ENCODE assay signal across 20 cellular contexts in the genomic region with DNA sequence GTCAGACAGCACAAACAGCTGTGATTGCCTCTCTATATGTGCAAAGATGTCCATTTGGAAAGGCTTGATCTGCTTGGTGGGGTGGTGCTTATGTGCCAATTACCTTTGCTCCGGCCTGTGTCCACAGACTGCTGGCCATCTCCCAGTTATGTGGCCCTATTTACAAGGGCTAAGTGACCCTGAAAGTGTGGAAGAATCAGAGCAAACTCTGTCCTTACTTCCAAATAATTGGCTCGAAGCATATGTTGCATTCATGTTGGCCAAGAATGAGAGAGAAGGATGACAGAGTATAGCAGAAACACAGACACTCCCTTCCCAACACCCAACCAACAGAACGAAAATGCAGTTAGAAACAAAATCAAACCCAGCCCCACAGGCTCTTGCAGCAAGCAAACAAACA.
DNase-seq lines count a peak whose midpoint lies in the region; ATAC-seq and TF ChIP-seq lines count a peak whose summit lies in the region.
"Had no signal": no experiment of that assay in that cellular context is flagged by ENCODE, and none has a peak within 500 bp of the region (broad histone marks: within the 10 kb centered on the region; RNA-seq: fewer than 3 reads in every experiment).

No MANE protein-coding gene starts in this region.

- no peaks in the 10 kb centered on the region for H3F3A ChIP-seq in GM23338 (replicated peaks; ENCODE audit: low read depth)

- H3K79me2 ChIP-seq in GM23338 (replicated peaks; ENCODE audit: insufficient read depth): no peaks in the 10 kb centered on the region

- no peaks in the 10 kb centered on the region for H3K27me3 Mint-ChIP-seq in GM23338 (ENCODE audit: insufficient read depth, low read depth, poor library complexity)
- peaks cover 4% of the 10 kb centered on the region for H3K27me3 Mint-ChIP-seq in glutamatergic neuron (ENCODE audit: unreplicated experiment)

- TF ChIP-seq CTCF in GM23338 (conservative IDR thresholded peaks at IDR 0.05; ENCODE audit: low read depth in 2 of 2): no peak
- TF ChIP-seq CTCF in glutamatergic neuron (IDR thresholded peaks at IDR 0.05; ENCODE audit: partially characterized antibody, unreplicated experiment): no peak

- no peak overlapping the region for H3K4me3 ChIP-seq in GM23338
- H3K4me3 ChIP-seq: SJCRH30 had no signal

- DNase-seq in Right ventricle myocardium inferior (ENCODE audit: missing footprints) (no peak), left cardiac atrium (no peak), GM23338 (ENCODE audit: low spot score) (no peak), glutamatergic neuron (no peak), substantia nigra (lab: John Stamatoyannopoulos, UW) (no peak), iPS-NIHi11 (ENCODE audit: low spot score) (no peak)
- DNase-seq in stimulated activated effector memory CD8-positive, alpha-beta T cell treated with anti-CD3 and anti-CD28 coated beads, Interleukin-12 subunit alpha, Interleukin-12 subunit beta, amount 100 ng/mL, for 72 hours (ENCODE audit: low spot score in 2 of 2): no peak
- DNase-seq: 8988T; ACHN; Calu3; DND-41; Karpas-422; NCI-H1092 treated with DMSO at 0.1 percent for 48 hours; NCI-H1436 treated with DMSO at 0.1 percent for 48 hours; NCI-H187 treated with DMSO at 0.1 percent for 48 hours; NK-92 treated with Interleukin-12 subunit alpha and Interleukin-12 subunit beta, amount 100 ng/mL, for 24 hours; PC-3; SJCRH30 had no signal

- H3K4me2 ChIP-seq in GM23338: no peak overlapping the region

- no peaks in the 10 kb centered on the region for H3K36me3 ChIP-seq in GM23338 (ENCODE audit: insufficient read depth)
- H3K36me3 ChIP-seq: SJCRH30 had no signal

- H3K4me1 ChIP-seq in GM23338 (ENCODE audit: insufficient read depth): no peaks in the 10 kb centered on the region
- H3K4me1 ChIP-seq: SJCRH30 had no signal

- intact Hi-C loops in Right ventricle myocardium inferior (cut with DNase I): no loop called here
- intact Hi-C loops in left cardiac atrium (cut with DNase I): no loop called here

- peaks cover 9% of the 10 kb centered on the region; the same call in 2 of the 3 replicates for H3K4me1 Mint-ChIP-seq in GM23338
- H3K4me1 Mint-ChIP-seq in glutamatergic neuron (ENCODE audit: low read depth, unreplicated experiment): peaks cover 8% of the 10 kb centered on the region
- H3K4me1 Mint-ChIP-seq in stimulated activated effector memory CD8-positive, alpha-beta T cell treated with anti-CD3 and anti-CD28 coated beads, Interleukin-12 subunit alpha, Interleukin-12 subunit beta, amount 100 ng/mL, for 72 hours: peaks cover 31% of the 10 kb centered on the region

- ATAC-seq in Right ventricle myocardium inferior: peak; percentile 56
- no peak for ATAC-seq in left cardiac atrium
- ATAC-seq in GM23338: no peak
- no peak for ATAC-seq in stimulated activated effector memory CD8-positive, alpha-beta T cell treated with anti-CD3 and anti-CD28 coated beads, Interleukin-12 subunit alpha, Interleukin-12 subunit beta, amount 100 ng/mL, for 72 hours
- no peak for ATAC-seq in HG03025 (IDR thresholded peaks at IDR 0.05; ENCODE audit: low FRiP score, unreplicated experiment)
- ATAC-seq: HCT116, PC-3 had no signal

- H3K9me2 ChIP-seq in GM23338 (ENCODE audit: insufficient read depth): no peaks in the 10 kb centered on the region

- no peaks in the 10 kb centered on the region for H4K20me1 ChIP-seq in GM23338 (replicated peaks; ENCODE audit: insufficient read depth)

- H3K36me3 Mint-ChIP-seq in GM23338 (ENCODE audit: low read depth): no peaks in the 10 kb centered on the region
- H3K36me3 Mint-ChIP-seq in glutamatergic neuron (ENCODE audit: unreplicated experiment): peaks cover 10% of the 10 kb centered on the region
- peaks cover 11% of the 10 kb centered on the region for H3K36me3 Mint-ChIP-seq in stimulated activated effector memory CD8-positive, alpha-beta T cell treated with anti-CD3 and anti-CD28 coated beads, Interleukin-12 subunit alpha, Interleukin-12 subunit beta, amount 100 ng/mL, for 72 hours

- H2AFZ ChIP-seq in GM23338: no peak overlapping the region

- H3K4me3 Mint-ChIP-seq in GM23338 (no peak overlapping the region), glutamatergic neuron (ENCODE audit: unreplicated experiment) (peak overlapping the region; percentile 10)
- no peak overlapping the region for H3K4me3 Mint-ChIP-seq in stimulated activated effector memory CD8-positive, alpha-beta T cell treated with anti-CD3 and anti-CD28 coated beads, Interleukin-12 subunit alpha, Interleukin-12 subunit beta, amount 100 ng/mL, for 72 hours

- H3K27me3 ChIP-seq in GM23338 (ENCODE audit: insufficient read depth): no peaks in the 10 kb centered on the region
- H3K27me3 ChIP-seq: SJCRH30 had no signal

- H3K27ac Mint-ChIP-seq in GM23338 (peak overlapping the region; percentile 12; the same call in 1 of the 2 replicates), glutamatergic neuron (ENCODE audit: unreplicated experiment) (peak overlapping the region; percentile 65)
- H3K27ac Mint-ChIP-seq in stimulated activated effector memory CD8-positive, alpha-beta T cell treated with anti-CD3 and anti-CD28 coated beads, Interleukin-12 subunit alpha, Interleukin-12 subunit beta, amount 100 ng/mL, for 72 hours: peak overlapping the region; percentile 9

- H3K27ac ChIP-seq in GM23338 (ENCODE audit: low read depth) (no peak overlapping the region), substantia nigra (ENCODE audit: low read depth, low read length, poor library complexity, severe bottlenecking) (no peak overlapping the region)
- H3K27ac ChIP-seq: SJCRH30 had no signal

- H3K9me3 Mint-ChIP-seq in GM23338: no peaks in the 10 kb centered on the region
- H3K9me3 Mint-ChIP-seq in glutamatergic neuron (ENCODE audit: unreplicated experiment): no peaks in the 10 kb centered on the region
- no peaks in the 10 kb centered on the region for H3K9me3 Mint-ChIP-seq in stimulated activated effector memory CD8-positive, alpha-beta T cell treated with anti-CD3 and anti-CD28 coated beads, Interleukin-12 subunit alpha, Interleukin-12 subunit beta, amount 100 ng/mL, for 72 hours

TF ChIP-seq in GM23338, 12 proteins besides CTCF, POLR2A, EP300 and RAD21 (continues in another document):
- TF ChIP-seq, protein P1, sequence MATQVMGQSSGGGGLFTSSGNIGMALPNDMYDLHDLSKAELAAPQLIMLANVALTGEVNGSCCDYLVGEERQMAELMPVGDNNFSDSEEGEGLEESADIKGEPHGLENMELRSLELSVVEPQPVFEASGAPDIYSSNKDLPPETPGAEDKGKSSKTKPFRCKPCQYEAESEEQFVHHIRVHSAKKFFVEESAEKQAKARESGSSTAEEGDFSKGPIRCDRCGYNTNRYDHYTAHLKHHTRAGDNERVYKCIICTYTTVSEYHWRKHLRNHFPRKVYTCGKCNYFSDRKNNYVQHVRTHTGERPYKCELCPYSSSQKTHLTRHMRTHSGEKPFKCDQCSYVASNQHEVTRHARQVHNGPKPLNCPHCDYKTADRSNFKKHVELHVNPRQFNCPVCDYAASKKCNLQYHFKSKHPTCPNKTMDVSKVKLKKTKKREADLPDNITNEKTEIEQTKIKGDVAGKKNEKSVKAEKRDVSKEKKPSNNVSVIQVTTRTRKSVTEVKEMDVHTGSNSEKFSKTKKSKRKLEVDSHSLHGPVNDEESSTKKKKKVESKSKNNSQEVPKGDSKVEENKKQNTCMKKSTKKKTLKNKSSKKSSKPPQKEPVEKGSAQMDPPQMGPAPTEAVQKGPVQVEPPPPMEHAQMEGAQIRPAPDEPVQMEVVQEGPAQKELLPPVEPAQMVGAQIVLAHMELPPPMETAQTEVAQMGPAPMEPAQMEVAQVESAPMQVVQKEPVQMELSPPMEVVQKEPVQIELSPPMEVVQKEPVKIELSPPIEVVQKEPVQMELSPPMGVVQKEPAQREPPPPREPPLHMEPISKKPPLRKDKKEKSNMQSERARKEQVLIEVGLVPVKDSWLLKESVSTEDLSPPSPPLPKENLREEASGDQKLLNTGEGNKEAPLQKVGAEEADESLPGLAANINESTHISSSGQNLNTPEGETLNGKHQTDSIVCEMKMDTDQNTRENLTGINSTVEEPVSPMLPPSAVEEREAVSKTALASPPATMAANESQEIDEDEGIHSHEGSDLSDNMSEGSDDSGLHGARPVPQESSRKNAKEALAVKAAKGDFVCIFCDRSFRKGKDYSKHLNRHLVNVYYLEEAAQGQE (IDR thresholded peaks at IDR 0.05; ENCODE audit: unreplicated experiment): no peak
- TF ChIP-seq, protein P2, sequence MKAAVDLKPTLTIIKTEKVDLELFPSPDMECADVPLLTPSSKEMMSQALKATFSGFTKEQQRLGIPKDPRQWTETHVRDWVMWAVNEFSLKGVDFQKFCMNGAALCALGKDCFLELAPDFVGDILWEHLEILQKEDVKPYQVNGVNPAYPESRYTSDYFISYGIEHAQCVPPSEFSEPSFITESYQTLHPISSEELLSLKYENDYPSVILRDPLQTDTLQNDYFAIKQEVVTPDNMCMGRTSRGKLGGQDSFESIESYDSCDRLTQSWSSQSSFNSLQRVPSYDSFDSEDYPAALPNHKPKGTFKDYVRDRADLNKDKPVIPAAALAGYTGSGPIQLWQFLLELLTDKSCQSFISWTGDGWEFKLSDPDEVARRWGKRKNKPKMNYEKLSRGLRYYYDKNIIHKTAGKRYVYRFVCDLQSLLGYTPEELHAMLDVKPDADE (IDR thresholded peaks at IDR 0.05): no peak
- no peak for TF ChIP-seq EZH2 (IDR thresholded peaks at IDR 0.05; ENCODE audit: low read depth, unreplicated experiment)
- TF ChIP-seq ZNF114 (CRISPR knock-in tag; IDR thresholded peaks at IDR 0.05): no peak
- TF ChIP-seq ZNF331 (CRISPR knock-in tag; IDR thresholded peaks at IDR 0.05; ENCODE audit: low read depth): no peak
- no peak for TF ChIP-seq STAT1 (IDR thresholded peaks at IDR 0.05; ENCODE audit: unreplicated experiment)
- no peak for TF ChIP-seq EZH2phosphoT487 (IDR thresholded peaks at IDR 0.05; ENCODE audit: unreplicated experiment)
- TF ChIP-seq JUNB (IDR thresholded peaks at IDR 0.05; ENCODE audit: unreplicated experiment): no peak
- no peak for TF ChIP-seq NANOG (IDR thresholded peaks at IDR 0.05; ENCODE audit: borderline replicate concordance)

Comparison
In these comparisons a context has a peak if more than half of its experiments do, and no peak if none do; other contexts are left out.
1. H3K27ac Mint-ChIP-seq: peak in every context shown above with its lines; median percentile 65 in glutamatergic neuron; 12 in GM23338; 9 in stimulated activated effector memory CD8-positive, alpha-beta T cell treated with anti-CD3 and anti-CD28 coated beads, Interleukin-12 subunit alpha, Interleukin-12 subunit beta, amount 100 ng/mL, for 72 hours.